ENCODE assay signal across 14 cellular contexts in the genomic region with DNA sequence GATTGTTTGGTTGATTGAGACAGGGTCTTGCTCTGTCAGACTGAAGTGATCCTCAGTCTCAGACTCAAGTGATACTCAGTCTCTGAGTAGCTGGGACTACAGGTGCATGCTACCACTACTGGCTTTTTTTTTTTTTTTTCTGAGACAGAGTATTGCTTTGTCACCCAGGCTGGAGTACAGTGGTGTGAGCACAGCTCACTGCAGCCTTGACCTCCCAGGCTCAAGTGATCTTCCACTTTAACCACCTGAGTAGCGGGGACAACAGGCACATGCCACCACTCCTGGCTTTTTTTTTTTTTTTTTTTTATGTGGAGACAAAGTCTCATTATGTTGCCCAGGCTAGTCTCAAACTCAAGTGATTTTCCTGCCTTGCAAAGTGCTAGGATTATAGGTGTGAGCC.
"Had no signal": no experiment of that assay in that cellular context is flagged by ENCODE, and none has a peak within 500 bp of the region (broad histone marks: within the 10 kb centered on the region; RNA-seq: fewer than 3 reads in every experiment).

No MANE protein-coding gene starts in this region.

- FAIRE-seq: pancreas had no signal

- H3K36me3 ChIP-seq: uterus had no signal

- H3K4me1 ChIP-seq: pancreas, suprapubic skin, uterus had no signal

- H3K9me3 Mint-ChIP-seq: activated CD4-positive, alpha-beta memory T cell treated with anti-CD3 and anti-CD28 coated beads, Interleukin-2, amount 10 ng/mL, durations not matched to agents 7 days and 5 days; mesothelial cell of epicardium; neural crest cell had no signal

- H3K4me3 Mint-ChIP-seq: activated CD4-positive, alpha-beta memory T cell treated with anti-CD3 and anti-CD28 coated beads, Interleukin-2, amount 10 ng/mL, durations not matched to agents 7 days and 5 days; mesothelial cell of epicardium; neural crest cell had no signal

- DNase-seq: activated CD4-positive, alpha-beta memory T cell treated with anti-CD3 and anti-CD28 coated beads, Interleukin-2, amount 10 ng/mL, durations not matched to agents 7 days and 5 days; activated naive CD4-positive, alpha-beta T cell treated with Interleukin-2 at 50 U/mL for 16 hours; caudate nucleus; cortex of kidney; effector memory CD4-positive, alpha-beta T cell; pancreas; stimulated activated CD4-positive, alpha-beta T cell treated with anti-CD3 and anti-CD28 coated beads, Interleukin-2, amount 100 ng/mL, for 48 hours; stimulated activated naive CD4-positive, alpha-beta T cell treated with Interleukin-2 at 50 U/mL for 16 hours; T1000; uterus had no signal

- H3K27ac ChIP-seq: hepatocyte, pancreas, suprapubic skin, uterus had no signal

- H3K4me3 ChIP-seq: hepatocyte, pancreas, suprapubic skin, uterus had no signal

- ATAC-seq: pancreas had no signal

- H3K4me1 Mint-ChIP-seq: mesothelial cell of epicardium, neural crest cell had no signal

- H3K27me3 Mint-ChIP-seq: activated CD4-positive, alpha-beta memory T cell treated with anti-CD3 and anti-CD28 coated beads, Interleukin-2, amount 10 ng/mL, durations not matched to agents 7 days and 5 days had no signal

- H3K27ac Mint-ChIP-seq: activated CD4-positive, alpha-beta memory T cell treated with anti-CD3 and anti-CD28 coated beads, Interleukin-2, amount 10 ng/mL, durations not matched to agents 7 days and 5 days; mesothelial cell of epicardium had no signal

- H3K27me3 ChIP-seq: hepatocyte, pancreas, suprapubic skin, uterus had no signal

- H3K9me3 ChIP-seq: pancreas, suprapubic skin, uterus had no signal
